ENCODE assay signal across 19 cellular contexts in the genomic region with DNA sequence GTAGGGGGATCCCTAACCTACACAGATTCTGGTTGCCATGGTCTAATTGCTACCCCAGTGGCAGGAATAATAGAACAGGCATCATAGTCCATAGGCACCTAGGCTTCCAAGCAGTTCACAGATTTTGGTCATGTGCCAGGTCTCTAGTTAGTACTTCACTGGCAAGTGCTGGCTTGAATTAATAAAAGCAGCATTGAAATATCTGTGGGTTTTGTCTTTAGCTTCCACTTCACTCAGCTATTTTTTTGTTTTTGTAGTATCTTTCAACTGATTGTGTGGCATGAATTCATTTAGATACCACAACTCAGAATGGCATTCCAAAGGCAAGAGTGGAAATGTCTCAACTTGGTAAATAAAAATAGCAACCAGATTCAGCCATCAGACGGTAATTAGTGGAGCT. TPM values are rescaled to one million over a fixed set of nuclear protein-coding genes. Genes with fewer than 3 reads are reported as not detected.
DNase-seq lines count a peak whose midpoint lies in the region; ATAC-seq, FAIRE-seq and TF ChIP-seq lines count a peak whose summit lies in the region.
"Had no signal": no experiment of that assay in that cellular context is flagged by ENCODE, and none has a peak within 500 bp of the region (broad histone marks: within the 10 kb centered on the region; RNA-seq: fewer than 3 reads in every experiment).

No MANE protein-coding gene starts in this region.

- DNase-seq in AG10803 (ENCODE audit: low read depth) (peak; percentile 79), GM23248 (peak; percentile 30), RPMI7951 (ENCODE audit: low read depth) (peak; percentile 79), foreskin melanocyte (peak; percentile 89), inferior parietal cortex (ENCODE audit: extremely low spot score) (no peak), Karpas-422 (no peak), H54 (ENCODE audit: insufficient read length, low spot score) (no peak)
- DNase-seq: activated B cell treated with CpG ODN at 0.5 μM for 24 hours; activated CD8-positive, alpha-beta memory T cell treated with anti-CD3 and anti-CD28 coated beads, Interleukin-2, amount 10 ng/mL, durations not matched to agents 7 days and 5 days; activated naive CD4-positive, alpha-beta T cell; endodermal cell; GF-D8; NCI-H2227 treated with DMSO at 0.1 percent for 48 hours; right lobe of liver; stimulated activated CD4-positive, alpha-beta T cell treated with anti-CD3 and anti-CD28 coated beads, Interleukin-4, amount 100 ng/mL, for 1 hour had no signal

- H3K9me3 ChIP-seq in GM23248 (ENCODE audit: low read depth) (no peaks in the 10 kb centered on the region), Karpas-422 (ENCODE audit: low read length) (no peaks in the 10 kb centered on the region)
- H3K9me3 ChIP-seq: right lobe of liver had no signal

- no peak for TF ChIP-seq CTCF in AG10803 (conservative IDR thresholded peaks at IDR 0.05; ENCODE audit: low read length)

- H3K27me3 ChIP-seq in GM23248 (replicated peaks; ENCODE audit: insufficient read depth) (no peaks in the 10 kb centered on the region), Karpas-422 (ENCODE audit: low read length) (no peaks in the 10 kb centered on the region)
- H3K27me3 ChIP-seq: cardiac muscle cell, right lobe of liver, tibial nerve had no signal

- H3K4me2 ChIP-seq in GM23248 (ENCODE audit: unreplicated experiment) (no peak overlapping the region), Karpas-422 (ENCODE audit: low read depth, low read length, poor library complexity, severe bottlenecking) (no peak overlapping the region)

- H3K9ac ChIP-seq in GM23248 = no peak overlapping the region
- H3K9ac ChIP-seq in Karpas-422 (ENCODE audit: low read length) = no peak overlapping the region

- no peaks in the 10 kb centered on the region for H4K20me1 ChIP-seq in GM23248 (ENCODE audit: insufficient read depth)
- H4K20me1 ChIP-seq in Karpas-422 (ENCODE audit: insufficient read depth, low read depth, low read length) = no peaks in the 10 kb centered on the region

- H3K4me3 ChIP-seq in AG10803 (ENCODE audit: low read length) = no peak overlapping the region
- no peak overlapping the region for H3K4me3 ChIP-seq in GM23248
- H3K4me3 ChIP-seq in Karpas-422 (ENCODE audit: low read length) = no peak overlapping the region
- H3K4me3 ChIP-seq: cardiac muscle cell, right lobe of liver, tibial nerve had no signal

- 0 out of 2 replicates have a peak, but pooled peaks cover 4% of the 10 kb centered on the region for H3F3A ChIP-seq in GM23248 (ENCODE audit: insufficient read depth)

- H3K9me2 ChIP-seq in GM23248 (ENCODE audit: insufficient read depth) = no peaks in the 10 kb centered on the region
- no peaks in the 10 kb centered on the region for H3K9me2 ChIP-seq in Karpas-422 (replicated peaks; ENCODE audit: insufficient read depth, low read length)

- ATAC-seq in HG03432 (IDR thresholded peaks at IDR 0.05; ENCODE audit: unreplicated experiment) = no peak
- ATAC-seq: activated CD8-positive, alpha-beta memory T cell treated with anti-CD3 and anti-CD28 coated beads, Interleukin-2, amount 10 ng/mL, durations not matched to agents 7 days and 5 days had no signal

- no peak overlapping the region for H2AFZ ChIP-seq in GM23248
- H2AFZ ChIP-seq in Karpas-422 (ENCODE audit: low read length) = no peak overlapping the region

- FAIRE-seq in H54 (lab: Jason Lieb, UNC) = no peak
- FAIRE-seq: GM19239 had no signal

- no peaks in the 10 kb centered on the region for H3K36me3 ChIP-seq in GM23248 (ENCODE audit: low read depth)
- no peaks in the 10 kb centered on the region for H3K36me3 ChIP-seq in Karpas-422 (ENCODE audit: insufficient read depth, low read length)
- H3K36me3 ChIP-seq: cardiac muscle cell, tibial nerve had no signal

- H3K27ac ChIP-seq in GM23248 = no peak overlapping the region
- no peak overlapping the region for H3K27ac ChIP-seq in Karpas-422 (ENCODE audit: low read length)
- H3K27ac ChIP-seq: cardiac muscle cell, right lobe of liver, tibial nerve had no signal

- H3K79me2 ChIP-seq in GM23248 (ENCODE audit: insufficient read depth) = no peaks in the 10 kb centered on the region
- no peaks in the 10 kb centered on the region for H3K79me2 ChIP-seq in Karpas-422 (ENCODE audit: low read length)

- no peak for TF ChIP-seq POLR2A in H54 (IDR thresholded peaks at IDR 0.05; ENCODE audit: low read depth, low read length)

- H3K4me1 ChIP-seq in GM23248 (ENCODE audit: insufficient read depth) (no peaks in the 10 kb centered on the region; the same call in 1 of the 2 replicates), Karpas-422 (ENCODE audit: low read length) (no peaks in the 10 kb centered on the region)
- H3K4me1 ChIP-seq: right lobe of liver, tibial nerve had no signal

- in situ Hi-C loops in GM23248 (cut with MboI) = no loop called here

- 5 to 9% methylated on average over 1 of the region's 1 CpG for WGBS in GM23248 (ENCODE audit: low coverage in 1 of 2, low lambda C conversion rate in 2 of 2, missing lambda C conversion rate in 2 of 2), 2 experiments

RNA-seq across cellular contexts. Expression of a gene that starts 27.9 kb away (rescaled TPM):
- 21.5 and 24.3 TPM in 2 replicates for total RNA-seq in GM23248 (2014; rRNA removed; shearing (Covaris generic))
- polyA plus RNA-seq in GM23248 (2016; fragmentation: Nextera tagmentation; extraction: Ambion mirVana) = 10.3 and 10.4 TPM in 2 replicates
- total RNA-seq in RPMI7951 (2014; rRNA removed; shearing (Covaris generic)) = 25.2 and 28.4 TPM in 2 replicates
- not detected in 2 replicates for total RNA-seq in Karpas-422 (2014; rRNA removed; shearing (Covaris generic); ENCODE audit: low replicate concordance)

Comparison
In these comparisons a context has a peak if more than half of its experiments do, and no peak if none do; other contexts are left out.
1. DNase-seq: peak in AG10803 (single experiment), GM23248 (single experiment), RPMI7951 (single experiment) and foreskin melanocyte (single experiment); none in inferior parietal cortex (single experiment), Karpas-422 (single experiment) and H54 (single experiment).
2. RNA of a gene that starts 27.9 kb away (total RNA-seq): 25.2 to 28.4 TPM in RPMI7951 and 21.5 to 24.3 TPM in GM23248; not detected in Karpas-422; every median in the first group is over 10 times any median in the second.